14 cellular contexts compared by ENCODE assay signal in genomic region chr3:31635586-31635985, GRCh38.
A peak's percentile ranks its signal among the peaks of the same experiment; 100 is the strongest.
DNase-seq lines count a peak whose midpoint lies in the region; ATAC-seq and TF ChIP-seq lines count a peak whose summit lies in the region.
"Had no signal": no experiment of that assay in that cellular context is flagged by ENCODE, and none has a peak within 500 bp of the region (broad histone marks: within the 10 kb centered on the region; RNA-seq: fewer than 3 reads in every experiment).

No MANE protein-coding gene starts in this region.

- CTCF ChIA-PET in activated CD4-positive, alpha-beta memory T cell treated with anti-CD3 and anti-CD28 coated beads for 36 hours (lab: Charles Lee) = interaction anchor here (0.9 to 1.0 kb wide), 2 partner anchors 22 to 867 kb away, joined by 3 to 4 read pairs; no protein-coding TSS in a partner anchor

- H3K27ac Mint-ChIP-seq in activated CD4-positive, alpha-beta memory T cell treated with anti-CD3 and anti-CD28 coated beads for 36 hours = peak overlapping the region; percentile 78
- H3K27ac Mint-ChIP-seq in mesothelial cell of epicardium = peak overlapping the region; percentile 45
- H3K27ac Mint-ChIP-seq: CD14-positive monocyte had no signal

- 0 out of 2 replicates have a peak overlapping the region, but pooled peaks have one; percentile 9 for H3K27ac ChIP-seq in DND-41 (ENCODE audit: low read length)
- no peak overlapping the region for H3K27ac ChIP-seq in suprapubic skin
- H3K27ac ChIP-seq: body of pancreas had no signal

- no peak overlapping the region for H2AFZ ChIP-seq in DND-41 (ENCODE audit: low read depth, low read length)

- DNase-seq in DND-41 (no peak), mesothelial cell of epicardium (ENCODE audit: low spot score in 2 of 2, unreplicated experiment in 2 of 2) (no peak), suprapubic skin (ENCODE audit: low spot score in 2 of 2) (no peak), epidermal melanocyte (ENCODE audit: insufficient read length, low spot score) (no peak), NCI-H510A (lab: John Stamatoyannopoulos, UW) (no peak)
- DNase-seq in activated CD4-positive, alpha-beta memory T cell treated with anti-CD3 and anti-CD28 coated beads for 36 hours = no peak
- DNase-seq: body of pancreas; effector memory CD4-positive, alpha-beta T cell; naive B cell; NCI-H2107; SW 1271 had no signal

- TF ChIP-seq POLR2A in suprapubic skin (IDR thresholded peaks at IDR 0.05) = no peak

- H3K9me3 Mint-ChIP-seq in activated CD4-positive, alpha-beta memory T cell treated with anti-CD3 and anti-CD28 coated beads for 36 hours = no peaks in the 10 kb centered on the region
- no peaks in the 10 kb centered on the region for H3K9me3 Mint-ChIP-seq in mesothelial cell of epicardium
- H3K9me3 Mint-ChIP-seq: CD14-positive monocyte, naive B cell had no signal

- TF ChIP-seq CTCF in DND-41 (IDR thresholded peaks at IDR 0.05; ENCODE audit: borderline replicate concordance, extremely low read depth, low read length, poor library complexity, severe bottlenecking) (no peak), mesothelial cell of epicardium (IDR thresholded peaks at IDR 0.05; ENCODE audit: unreplicated experiment) (no peak), suprapubic skin (IDR thresholded peaks at IDR 0.05) (no peak)

- no peak overlapping the region for H3K4me3 ChIP-seq in DND-41 (ENCODE audit: low read depth in 1 of 2, low read length in 2 of 2)
- no peak overlapping the region for H3K4me3 ChIP-seq in suprapubic skin
- H3K4me3 ChIP-seq: body of pancreas had no signal

- H3K4me2 ChIP-seq in DND-41 (ENCODE audit: insufficient read depth, low read length) = no peak overlapping the region

- H3K4me3 Mint-ChIP-seq in activated CD4-positive, alpha-beta memory T cell treated with anti-CD3 and anti-CD28 coated beads for 36 hours = no peak overlapping the region
- no peak overlapping the region for H3K4me3 Mint-ChIP-seq in mesothelial cell of epicardium
- H3K4me3 Mint-ChIP-seq: CD14-positive monocyte, naive B cell had no signal

- H3K79me2 ChIP-seq in DND-41 (ENCODE audit: insufficient read depth, low read length) = no peaks in the 10 kb centered on the region

- ATAC-seq in DND-41 (ENCODE audit: insufficient read depth, low read depth) = peak; percentile 37; the same call in 1 of the 3 replicates
- ATAC-seq in GM19463 (IDR thresholded peaks at IDR 0.05; ENCODE audit: unreplicated experiment) = peak; percentile 51
- ATAC-seq: body of pancreas, sciatic nerve had no signal

- no peak overlapping the region for H3K9ac ChIP-seq in DND-41 (ENCODE audit: low read depth, low read length)

- H4K20me1 ChIP-seq in DND-41 (ENCODE audit: insufficient read depth, low read length) = no peaks in the 10 kb centered on the region

- H3K9me3 ChIP-seq in DND-41 (ENCODE audit: insufficient read depth, low read length, severe bottlenecking) (no peaks in the 10 kb centered on the region), suprapubic skin (no peaks in the 10 kb centered on the region)
- H3K9me3 ChIP-seq: body of pancreas had no signal

- H3K27me3 Mint-ChIP-seq in activated CD4-positive, alpha-beta memory T cell treated with anti-CD3 and anti-CD28 coated beads for 36 hours = no peaks in the 10 kb centered on the region
- no peaks in the 10 kb centered on the region for H3K27me3 Mint-ChIP-seq in mesothelial cell of epicardium (ENCODE audit: low read depth)
- H3K27me3 Mint-ChIP-seq: naive B cell had no signal

- intact Hi-C loops in activated CD4-positive, alpha-beta memory T cell treated with anti-CD3 and anti-CD28 coated beads for 36 hours (cut with micrococcal nuclease) = loop anchor here (1.0 to 10.0 kb wide), 3 partner anchors 78 to 421 kb away; no protein-coding TSS in a partner anchor

- H3K4me1 ChIP-seq in DND-41 (ENCODE audit: insufficient read depth, low read length) (peaks cover 29% of the 10 kb centered on the region), suprapubic skin (peaks cover 10% of the 10 kb centered on the region)
- H3K4me1 ChIP-seq: body of pancreas had no signal

- peaks cover 48% of the 10 kb centered on the region for H3K4me1 Mint-ChIP-seq in activated CD4-positive, alpha-beta memory T cell treated with anti-CD3 and anti-CD28 coated beads for 36 hours (ENCODE audit: low read depth)
- peaks cover 9% of the 10 kb centered on the region for H3K4me1 Mint-ChIP-seq in mesothelial cell of epicardium
- H3K4me1 Mint-ChIP-seq: CD14-positive monocyte had no signal

- POLR2A ChIA-PET in activated CD4-positive, alpha-beta memory T cell treated with anti-CD3 and anti-CD28 coated beads for 36 hours (lab: Charles Lee) = interaction anchor here (1.9 kb wide), 1 partner anchor 103 kb away, joined by 6 read pairs; the partner anchor contains the start of gene STT3B

- WGBS in suprapubic skin = 16% methylated on average over 1 of the region's 1 CpG

- no peak for TF ChIP-seq EP300 in suprapubic skin (IDR thresholded peaks at IDR 0.05)

- no peaks in the 10 kb centered on the region for H3K27me3 ChIP-seq in DND-41 (ENCODE audit: insufficient read depth, low read length, poor library complexity)
- H3K27me3 ChIP-seq in suprapubic skin = no peaks in the 10 kb centered on the region
- H3K27me3 ChIP-seq: body of pancreas had no signal

- H3K36me3 ChIP-seq in DND-41 (ENCODE audit: insufficient read depth, low read length) (peaks cover 64% of the 10 kb centered on the region), suprapubic skin (peaks cover 19% of the 10 kb centered on the region)

- H3K36me3 Mint-ChIP-seq in activated CD4-positive, alpha-beta memory T cell treated with anti-CD3 and anti-CD28 coated beads for 36 hours = peaks cover 45% of the 10 kb centered on the region
- peaks cover 36% of the 10 kb centered on the region for H3K36me3 Mint-ChIP-seq in mesothelial cell of epicardium
